Comparison of ENCODE assay signal across 8 cellular contexts in the genomic region with DNA sequence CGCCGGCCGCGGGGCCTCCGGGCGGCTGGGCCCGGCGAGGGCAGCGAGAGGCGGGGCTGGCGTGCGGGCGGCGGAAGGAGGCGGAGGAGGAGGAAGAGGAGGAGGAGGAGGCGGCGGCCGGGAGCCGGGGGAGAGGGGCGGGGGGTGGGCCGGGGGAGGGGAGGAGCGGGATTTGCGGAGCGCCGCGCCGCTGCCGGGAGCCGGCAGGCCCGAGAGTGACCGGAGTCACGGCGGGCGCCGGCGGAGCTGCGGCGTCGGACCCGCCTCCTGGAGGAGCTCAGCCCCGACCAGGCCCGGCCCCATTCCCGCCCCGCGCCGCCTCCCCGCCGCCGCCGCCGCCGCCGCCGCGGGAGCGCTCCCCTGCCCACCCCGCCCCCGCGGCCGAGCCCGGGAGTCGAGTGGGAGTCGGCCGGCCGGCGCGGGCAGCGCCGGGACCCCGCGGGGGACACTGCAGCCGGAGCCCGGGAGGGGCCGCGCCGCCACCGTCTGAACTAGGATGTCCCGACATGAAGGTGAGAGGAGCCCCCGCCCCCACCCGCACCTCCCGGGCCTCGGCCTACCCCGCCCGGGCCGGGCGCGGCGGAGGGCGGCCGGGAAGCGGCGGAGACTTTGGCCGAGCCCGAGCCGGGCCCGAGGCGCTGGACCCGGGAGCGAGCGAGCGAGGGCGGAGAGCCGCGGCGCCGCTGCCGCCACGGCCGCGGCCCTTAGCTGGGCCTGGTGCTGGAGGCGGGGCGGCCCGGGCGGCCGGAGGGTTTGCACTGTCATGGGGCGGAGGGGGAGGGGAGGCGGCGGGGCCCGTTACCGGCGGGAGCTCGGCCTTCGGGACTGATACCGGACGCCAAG. TPM values are rescaled to one million over a fixed set of nuclear protein-coding genes. Genes with fewer than 3 reads are reported as not detected.
DNase-seq lines count a peak whose midpoint lies in the region; ATAC-seq, FAIRE-seq and TF ChIP-seq lines count a peak whose summit lies in the region.

KCMF1 (plus strand) TSS at position 206 of the 843 bp plus-strand sequence; CDS start at position 497, 291 bp downstream.

- H3K36me3 Mint-ChIP-seq in Caco-2 (ENCODE audit: insufficient read depth, unreplicated experiment), result peaks cover 31% of the 10 kb centered on the region

- FAIRE-seq in frontal cortex (lab: Jason Lieb, UNC), result no peak

- H3K4me1 ChIP-seq in Caco-2, result peaks cover 27% of the 10 kb centered on the region
- H3K4me1 ChIP-seq in neuron (ENCODE audit: insufficient read depth, low read length), result peaks cover 21% of the 10 kb centered on the region
- H3K4me1 ChIP-seq in subcutaneous abdominal adipose tissue (ENCODE audit: control insufficient read depth in 5 of 5, insufficient read depth in 5 of 5, low read length in 5 of 5), result peaks cover 3 to 53% (median 46%) of the 10 kb centered on the region in 5 donors

- H3K27ac ChIP-seq in SK-N-MC (peak within 1 kb of the TSS; percentile 94), subcutaneous abdominal adipose tissue (ENCODE audit: low read depth, low read length) (peak within 1 kb of the TSS; percentile 96)

- CTCF ChIA-PET in Caco-2 (lab: Charles Lee), result interaction anchor here (0.7 to 0.9 kb wide), 2 partner anchors 41 to 47 kb away, joined by 3 read pairs; no protein-coding TSS in a partner anchor

- H3K9me3 ChIP-seq in Caco-2, result no peaks in the 10 kb centered on the region
- no peaks in the 10 kb centered on the region for H3K9me3 ChIP-seq in SK-N-MC (ENCODE audit: low read depth, low read length)
- no peaks in the 10 kb centered on the region for H3K9me3 ChIP-seq in neuron (ENCODE audit: low read length)
- H3K9me3 ChIP-seq in subcutaneous abdominal adipose tissue (ENCODE audit: control insufficient read depth in 5 of 5, low read length in 5 of 5), result no peaks in the 10 kb centered on the region

- H3K4me3 ChIP-seq in Caco-2 (ENCODE audit: low read depth, low read length) (peak within 1 kb of the TSS; percentile 95), SK-N-MC (peak within 1 kb of the TSS; percentile 93), neuron (ENCODE audit: low read length) (peak within 1 kb of the TSS; percentile 89), subcutaneous abdominal adipose tissue (ENCODE audit: low read depth in 1 of 5, low read length in 5 of 5) (peak within 1 kb of the TSS; percentile 83 to 89 (median 87))

- peak within 1 kb of the TSS; percentile 98 for H3K27ac Mint-ChIP-seq in Caco-2 (ENCODE audit: unreplicated experiment)

- H3K4me1 Mint-ChIP-seq in Caco-2 (ENCODE audit: low read depth, unreplicated experiment), result peaks cover 7% of the 10 kb centered on the region

- ATAC-seq in GM19463 (IDR thresholded peaks at IDR 0.05; ENCODE audit: unreplicated experiment), result peak; percentile 44

- H3K9ac ChIP-seq in SK-N-MC (ENCODE audit: insufficient read length), result peak within 1 kb of the TSS; percentile 97
- peak within 1 kb of the TSS; percentile 89 to 100 (median 97) for H3K9ac ChIP-seq in subcutaneous abdominal adipose tissue (ENCODE audit: low read length in 5 of 5)

- peaks cover 2% of the 10 kb centered on the region; the same call in 1 of the 2 replicates for H3K36me3 ChIP-seq in Caco-2 (ENCODE audit: control insufficient read depth, insufficient read depth, low read length)
- H3K36me3 ChIP-seq in SK-N-MC (ENCODE audit: insufficient read depth, low read length), result peaks cover 13% of the 10 kb centered on the region
- peaks cover 8% of the 10 kb centered on the region for H3K36me3 ChIP-seq in neuron (ENCODE audit: insufficient read depth, low read length)
- peaks cover 0 to 3% (median 0%) of the 10 kb centered on the region in 5 donors for H3K36me3 ChIP-seq in subcutaneous abdominal adipose tissue (ENCODE audit: control insufficient read depth in 5 of 5, insufficient read depth in 5 of 5, low read length in 5 of 5)

- H2AFZ ChIP-seq in neuron (ENCODE audit: low read depth, low read length), result peak within 1 kb of the TSS; percentile 65

- intact Hi-C loops in Caco-2 (cut with micrococcal nuclease; ENCODE audit: unreplicated experiment), result loop anchor here (2.0 kb wide), 2 partner anchors 44 to 64 kb away; no protein-coding TSS in a partner anchor

- H3K27me3 ChIP-seq in Caco-2 (replicated peaks; ENCODE audit: control insufficient read depth, insufficient read depth, low read length) (no peaks in the 10 kb centered on the region), neuron (ENCODE audit: insufficient read depth, low read length) (no peaks in the 10 kb centered on the region), subcutaneous abdominal adipose tissue (ENCODE audit: control insufficient read depth in 5 of 5, insufficient read depth in 4 of 5, low read length in 5 of 5) (no peaks in the 10 kb centered on the region)

- POLR2A ChIA-PET in Caco-2 (lab: Charles Lee), result interaction anchor here (0.6 to 1.0 kb wide), 3 partner anchors 10 to 640 kb away, joined by 3 to 4 read pairs (median 3); partner anchors contain the start of gene C2orf68

- peak within 1 kb of the TSS; percentile 95 for H3K4me3 Mint-ChIP-seq in Caco-2 (ENCODE audit: unreplicated experiment)

- H3K27me3 Mint-ChIP-seq in Caco-2 (ENCODE audit: insufficient read depth, unreplicated experiment), result no peaks in the 10 kb centered on the region

- DNase-seq in Caco-2 (peak; percentile 85 to 86), HK-2 (ENCODE audit: unreplicated experiment) (peak; percentile 80), SK-N-MC (ENCODE audit: low read depth, low spot score) (no peak), frontal cortex (ENCODE audit: low spot score in 2 of 2) (peak; percentile 82 to 92)
- DNase-seq in activated naive CD4-positive, alpha-beta T cell treated with Interleukin-2 at 50 U/mL for 16 hours, result peak; percentile 75

- no peak for TF ChIP-seq CTCF in Caco-2 (IDR thresholded peaks at IDR 0.05; ENCODE audit: insufficient read depth in 1 of 2, low read depth in 1 of 2, low read length in 1 of 2, severe bottlenecking in 1 of 2, unreplicated experiment in 1 of 2)

- H3K9me3 Mint-ChIP-seq in Caco-2 (ENCODE audit: unreplicated experiment), result no peaks in the 10 kb centered on the region

- BruUV-seq in Caco-2 (replicated peaks; lab: Mats Ljungman, UMichigan), result no TSS peak

RNA-seq across cellular contexts. Expression of gene KCMF1, which starts in this region (rescaled TPM):
- total RNA-seq in Caco-2 (2022), result 81.5 and 83.4 TPM in 2 replicates
- 46.9 TPM for total RNA-seq in frontal cortex
